12 cellular contexts compared by ENCODE assay signal in genomic region chr4:108224628-108225053, GRCh38. TPM values are rescaled to one million over a fixed set of nuclear protein-coding genes. Genes with fewer than 3 reads are reported as not detected.
DNase-seq lines count a peak whose midpoint lies in the region; ATAC-seq and TF ChIP-seq lines count a peak whose summit lies in the region.
"Had no signal": no experiment of that assay in that cellular context is flagged by ENCODE, and none has a peak within 500 bp of the region (broad histone marks: within the 10 kb centered on the region; RNA-seq: fewer than 3 reads in every experiment).

No MANE protein-coding gene starts in this region.

- H3K4me3 ChIP-seq in left ventricle myocardium inferior (no peak overlapping the region), foreskin fibroblast (ENCODE audit: low read depth in 1 of 2, low read length in 2 of 2) (no peak overlapping the region)
- H3K4me3 ChIP-seq: tibial nerve had no signal

- peaks cover 0 to 7% of the 10 kb centered on the region in 2 donors for H3K27me3 Mint-ChIP-seq in natural killer cell (ENCODE audit: low read depth in 2 of 2)

- no peak for TF ChIP-seq CTCF in left ventricle myocardium inferior (IDR thresholded peaks at IDR 0.05; ENCODE audit: borderline replicate concordance)
- no peak for TF ChIP-seq CTCF in foreskin fibroblast (IDR thresholded peaks at IDR 0.05; ENCODE audit: low read depth, low read length)
- no peak for TF ChIP-seq CTCF in natural killer cell (IDR thresholded peaks at IDR 0.05)

- no peak overlapping the region for H3K4me3 Mint-ChIP-seq in natural killer cell

- no peaks in the 10 kb centered on the region for H3K36me3 ChIP-seq in left ventricle myocardium inferior
- H3K36me3 ChIP-seq: tibial nerve, WERI-Rb-1 had no signal

- H3K9me3 ChIP-seq in left ventricle myocardium inferior (replicated peaks): no peaks in the 10 kb centered on the region
- H3K9me3 ChIP-seq: tibial nerve had no signal

- intact Hi-C loops in left cardiac atrium (cut with DNase I) (no loop called here), left ventricle myocardium inferior (cut with micrococcal nuclease) (no loop called here), natural killer cell (cut with micrococcal nuclease) (no loop called here)

- ATAC-seq in left cardiac atrium (peak in 1 of 2 donors; percentile 35), SK-N-SH treated with all-trans-retinoic acid at 6 μM for 48 hours (peak; percentile 57; the same call in 2 of the 3 replicates), natural killer cell (no peak)

- H3K4me1 ChIP-seq in left ventricle myocardium inferior: no peaks in the 10 kb centered on the region
- H3K4me1 ChIP-seq: tibial nerve had no signal

- H3K27ac Mint-ChIP-seq in natural killer cell: no peak overlapping the region

- H3K27ac ChIP-seq in left ventricle myocardium inferior (replicated peaks): no peak overlapping the region
- H3K27ac ChIP-seq: tibial nerve, WERI-Rb-1 had no signal

- no peaks in the 10 kb centered on the region for H3K36me3 Mint-ChIP-seq in natural killer cell

- H3K4me1 Mint-ChIP-seq in natural killer cell: no peaks in the 10 kb centered on the region

- H3K27me3 ChIP-seq in left ventricle myocardium inferior (ENCODE audit: low read depth): no peaks in the 10 kb centered on the region
- H3K27me3 ChIP-seq: tibial nerve had no signal

- DNase-seq in left cardiac atrium: peak; percentile 35
- DNase-seq in left ventricle myocardium inferior: no peak
- peak; percentile 5 to 57 for DNase-seq in foreskin fibroblast
- DNase-seq in natural killer cell: no peak
- no peak for DNase-seq in GDM1 (lab: John Stamatoyannopoulos, UW)
- no peak for DNase-seq in NCI-H345 treated with DMSO at 0.1 percent for 48 hours (lab: John Stamatoyannopoulos, UW; ENCODE audit: unreplicated experiment)
- no peak for DNase-seq in HuH-7 (ENCODE audit: low spot score)
- DNase-seq: midbrain, NCI-H226, WERI-Rb-1 had no signal

- H3K9me3 Mint-ChIP-seq in natural killer cell: no peaks in the 10 kb centered on the region

TF ChIP-seq in SK-N-SH treated with all-trans-retinoic acid at 6 μM for 48 hours, 23 proteins besides CTCF, POLR2A, EP300 and RAD21:
- peak; percentile 69; the same call in 1 of the 2 replicates for TF ChIP-seq CSRNP3 (CRISPR knock-in tag; IDR thresholded peaks at IDR 0.05)
- peak; percentile 66; the same call in 1 of the 2 replicates for TF ChIP-seq TSHZ2 (CRISPR knock-in tag; IDR thresholded peaks at IDR 0.05)
- TF ChIP-seq ZC3H10 (CRISPR knock-in tag; IDR thresholded peaks at IDR 0.05): no peak
- TF ChIP-seq TCF4 (CRISPR knock-in tag; IDR thresholded peaks at IDR 0.05; ENCODE audit: borderline replicate concordance): peak; percentile 87
- TF ChIP-seq BACH2 (CRISPR knock-in tag; IDR thresholded peaks at IDR 0.05; ENCODE audit: borderline replicate concordance): no peak
- TF ChIP-seq ZNF565 (CRISPR knock-in tag; conservative IDR thresholded peaks at IDR 0.05; ENCODE audit: low read depth): no peak
- 0 out of 2 replicates have a peak, but pooled peaks have one; percentile 17 for TF ChIP-seq GLIS3 (CRISPR knock-in tag; IDR thresholded peaks at IDR 0.05)
- TF ChIP-seq ISL1 (CRISPR knock-in tag; IDR thresholded peaks at IDR 0.05): peak; percentile 89
- TF ChIP-seq ZFP3 (CRISPR knock-in tag; IDR thresholded peaks at IDR 0.05): no peak
- TF ChIP-seq CSDC2 (CRISPR knock-in tag; IDR thresholded peaks at IDR 0.05): 0 out of 2 replicates have a peak, but pooled peaks have one; percentile 21
- 0 out of 2 replicates have a peak, but pooled peaks have one; percentile 22 for TF ChIP-seq SNAI2 (CRISPR knock-in tag; IDR thresholded peaks at IDR 0.05)
- TF ChIP-seq TOX (CRISPR knock-in tag; IDR thresholded peaks at IDR 0.05; ENCODE audit: borderline replicate concordance): no peak
TF ChIP-seq in SK-N-SH treated with all-trans-retinoic acid at 6 μM for 48 hours: peak in this region for 7.

RNA-seq across cellular contexts. Expression of gene LEF1, which starts 55.9 kb away (rescaled TPM):
- 1 to 10 TPM in 1 of 2 donors, under 1 TPM in 1; 0.71 to 1.3 TPM for total RNA-seq in left cardiac atrium
- total RNA-seq in left ventricle myocardium inferior: 0.41 TPM
- total RNA-seq in natural killer cell: 10 to 100 TPM; 18.7 to 39.8 (median 24.5) TPM

Comparison
In these comparisons a context has a peak if more than half of its experiments do, and no peak if none do; other contexts are left out.
1. DNase-seq: peak in left cardiac atrium (single experiment) and foreskin fibroblast (2 of 2); none in left ventricle myocardium inferior (single experiment), natural killer cell (single experiment), GDM1 (single experiment), NCI-H345 treated with DMSO at 0.1 percent for 48 hours (single experiment) and HuH-7 (single experiment).
2. RNA of gene LEF1, which starts 55.9 kb away (total RNA-seq): 18.7 to 39.8 TPM in natural killer cell; 0.71 to 1.3 TPM in left cardiac atrium and 0.41 TPM in left ventricle myocardium inferior (single experiment); every median in the first group is over 4 times any median in the second.